In genomic region chr19:32865326-32865725, GRCh38 we compare ENCODE assay signal across 24 cellular contexts. TPM values are rescaled to one million over a fixed set of nuclear protein-coding genes. Genes with fewer than 3 reads are reported as not detected.
"Had no signal": no experiment of that assay in that cellular context is flagged by ENCODE, and none has a peak within 500 bp of the region (broad histone marks: within the 10 kb centered on the region; RNA-seq: fewer than 3 reads in every experiment).

No MANE protein-coding gene starts in this region.

- DNase-seq: activated CD4-positive, alpha-beta memory T cell treated with anti-CD3 and anti-CD28 coated beads for 36 hours; activated CD4-positive, alpha-beta T cell treated with anti-CD3 and anti-CD28 coated beads, Interleukin-2, amount 10 ng/mL, durations not matched to agents 7 days and 5 days; activated CD4-positive, CD25-positive, alpha-beta regulatory T cell; activated gamma-delta T cell; activated naive CD4-positive, alpha-beta T cell treated with anti-CD3 and anti-CD28 coated beads for 36 hours; activated T-cell treated with anti-CD3 and anti-CD28 coated beads for 4 hours; activated T-cell treated with anti-CD3 and anti-CD28 coated beads, Interleukin-2, amount 50 U/mL, for 48 hours; amygdala; KG1; MV-4-11; NCI-H1105; NCI-H1436; NCI-H187 treated with DMSO at 0.1 percent for 48 hours; NCI-H2081 treated with DMSO at 0.1 percent for 48 hours; NCI-H345; NCI-H510A; SK-N-SH; T-helper 1 cell had no signal

- H3K9me3 ChIP-seq: SK-N-SH had no signal

- H3K27ac ChIP-seq: VCaP had no signal

RNA-seq across cellular contexts. Expression of gene SLC7A9, which starts 4.2 kb away (rescaled TPM):
- total RNA-seq: activated CD8-positive, alpha-beta memory T cell treated with anti-CD3 and anti-CD28 coated beads for 36 hours; activated naive CD4-positive, alpha-beta T cell treated with anti-CD3 and anti-CD28 coated beads for 36 hours; MCF 10A; OCI-LY7; RPMI7951 had no signal
- polyA plus RNA-seq: IgD-negative memory B cell, SK-N-SH had no signal
